Comparison of ENCODE assay signal across 8 cellular contexts in the genomic region with DNA sequence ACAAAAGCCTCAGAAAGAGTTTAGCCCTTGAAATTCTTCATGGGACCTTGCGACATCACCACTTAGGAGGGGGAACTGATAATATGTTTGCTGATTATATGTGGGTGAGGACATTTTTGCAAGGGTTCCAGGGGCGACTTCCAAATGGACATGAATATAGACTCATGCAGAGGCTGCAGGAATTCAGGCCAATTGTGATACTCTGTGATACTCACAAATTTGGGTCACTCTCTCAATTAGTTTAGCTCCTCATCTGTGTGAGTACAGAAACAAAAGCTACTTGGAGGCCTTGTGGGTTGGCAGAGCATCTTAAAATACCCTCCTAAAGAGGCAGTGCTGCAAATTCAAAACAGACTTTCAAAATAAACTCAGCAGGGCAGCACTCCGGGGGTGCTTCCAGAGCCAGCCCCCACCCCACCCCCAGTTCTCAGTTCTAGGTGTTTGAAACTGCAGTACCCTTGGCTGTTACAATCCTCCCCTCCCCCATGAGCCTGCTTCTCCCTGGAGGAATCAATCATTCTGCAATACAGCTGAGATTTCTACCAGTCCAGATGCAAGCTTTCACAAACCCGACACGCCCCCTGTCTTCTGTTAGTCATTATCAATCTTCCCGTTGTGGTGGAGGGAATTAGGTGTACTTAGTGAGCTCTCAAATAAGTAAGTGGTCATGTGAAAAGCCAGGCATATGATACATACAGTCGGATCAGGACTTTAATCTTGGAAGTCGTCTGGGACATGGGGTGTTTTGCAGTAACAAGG.
DNase-seq lines count a peak whose midpoint lies in the region; ATAC-seq and TF ChIP-seq lines count a peak whose summit lies in the region.

No MANE protein-coding gene starts in this region.

- H3K4me3 Mint-ChIP-seq in activated T-cell treated with anti-CD3 and anti-CD28 coated beads, Interleukin-2, amount 50 U/mL, for 24 hours = no peak overlapping the region

- H3K4me3 ChIP-seq in esophagus muscularis mucosa = no peak overlapping the region

- peak; percentile 38 for ATAC-seq in HG02885 (IDR thresholded peaks at IDR 0.05; ENCODE audit: poor library complexity, unreplicated experiment)

- DNase-seq in activated T-cell treated with anti-CD3 and anti-CD28 coated beads, Interleukin-2, amount 50 U/mL, for 24 hours = no peak
- no peak for DNase-seq in activated T-cell treated with anti-CD3 and anti-CD28 coated beads, Interleukin-2, amount 50 U/mL, for 1 hour
- DNase-seq in NOMO-1 treated with dmso at 0.1 percent for 144 hours (lab: John Stamatoyannopoulos, UW; ENCODE audit: unreplicated experiment) (peak; percentile 61), esophagus muscularis mucosa (ENCODE audit: extremely low spot score) (no peak), putamen (ENCODE audit: low spot score) (peak; percentile 47), T-helper 9 cell (no peak)
- DNase-seq in activated CD8-positive, alpha-beta memory T cell treated with anti-CD3 and anti-CD28 coated beads, Interleukin-2, amount 50 U/mL, for 48 hours = no peak

- peak overlapping the region; percentile 48 for H3K27ac Mint-ChIP-seq in activated T-cell treated with anti-CD3 and anti-CD28 coated beads, Interleukin-2, amount 50 U/mL, for 24 hours

- peak in 2 of 3 experiments; percentile 27 to 45 for TF ChIP-seq CTCF in esophagus muscularis mucosa (IDR thresholded peaks at IDR 0.05)

- no peaks in the 10 kb centered on the region for H3K36me3 ChIP-seq in esophagus muscularis mucosa

- H3K9me3 ChIP-seq in esophagus muscularis mucosa = no peaks in the 10 kb centered on the region

- H3K9me3 Mint-ChIP-seq in activated T-cell treated with anti-CD3 and anti-CD28 coated beads, Interleukin-2, amount 50 U/mL, for 24 hours = no peaks in the 10 kb centered on the region

- peaks cover 51% of the 10 kb centered on the region for H3K27me3 Mint-ChIP-seq in activated T-cell treated with anti-CD3 and anti-CD28 coated beads, Interleukin-2, amount 50 U/mL, for 24 hours

- WGBS in esophagus muscularis mucosa = 29% methylated on average over 8 of the region's 8 CpGs

- H3K27me3 ChIP-seq in esophagus muscularis mucosa = no peaks in the 10 kb centered on the region

- TF ChIP-seq POLR2A in esophagus muscularis mucosa (IDR thresholded peaks at IDR 0.05; ENCODE audit: low read depth) = no peak

- H3K4me1 Mint-ChIP-seq in activated T-cell treated with anti-CD3 and anti-CD28 coated beads, Interleukin-2, amount 50 U/mL, for 24 hours (ENCODE audit: low read depth) = peaks cover 44% of the 10 kb centered on the region

- TF ChIP-seq EP300 in esophagus muscularis mucosa (IDR thresholded peaks at IDR 0.05) = no peak

- peak overlapping the region; percentile 44 to 73 (median 66) for H3K27ac ChIP-seq in esophagus muscularis mucosa (replicated peaks in 1 of 4)

- no peaks in the 10 kb centered on the region for H3K36me3 Mint-ChIP-seq in activated T-cell treated with anti-CD3 and anti-CD28 coated beads, Interleukin-2, amount 50 U/mL, for 24 hours (ENCODE audit: low read depth)

- intact Hi-C loops in esophagus muscularis mucosa (cut with DNase I) = no loop called here

- peaks cover 26 to 51% (median 37%) of the 10 kb centered on the region in 4 donors for H3K4me1 ChIP-seq in esophagus muscularis mucosa

Comparison
In these comparisons a context has a peak if more than half of its experiments do, and no peak if none do; other contexts are left out.
1. DNase-seq: peak in NOMO-1 treated with dmso at 0.1 percent for 144 hours (single experiment) and putamen (single experiment); none in activated T-cell treated with anti-CD3 and anti-CD28 coated beads, Interleukin-2, amount 50 U/mL, for 24 hours (single experiment), activated T-cell treated with anti-CD3 and anti-CD28 coated beads, Interleukin-2, amount 50 U/mL, for 1 hour (single experiment), esophagus muscularis mucosa (single experiment), activated CD8-positive, alpha-beta memory T cell treated with anti-CD3 and anti-CD28 coated beads, Interleukin-2, amount 50 U/mL, for 48 hours (single experiment) and T-helper 9 cell (single experiment).